In genomic region chr11:59801981-59802638, GRCh38 we compare ENCODE assay signal across 10 cellular contexts. TPM values are rescaled to one million over a fixed set of nuclear protein-coding genes. Genes with fewer than 3 reads are reported as not detected.
DNase-seq lines count a peak whose midpoint lies in the region; ATAC-seq, FAIRE-seq and TF ChIP-seq lines count a peak whose summit lies in the region.
"Had no signal": no experiment of that assay in that cellular context is flagged by ENCODE, and none has a peak within 500 bp of the region (broad histone marks: within the 10 kb centered on the region; RNA-seq: fewer than 3 reads in every experiment).

No MANE protein-coding gene starts in this region.

- no peaks in the 10 kb centered on the region for H4K20me1 ChIP-seq in K562 (replicated peaks; ENCODE audit: control insufficient read depth, insufficient read depth, low read length)

- intact Hi-C loops in K562 (cut with micrococcal nuclease) = loop anchor here (1.0 to 5.0 kb wide), 5 partner anchors 48 to 630 kb away; partner anchors contain the start of genes DTX4 and PATL1
- intact Hi-C loops in lower lobe of right lung (cut with DNase I) = loop anchor here (10.0 kb wide), 1 partner anchor 47 kb away; the partner anchor contains the start of gene STX3
- intact Hi-C loops in testis (cut with DNase I; ENCODE audit: low total_unique reads) = loop anchor here (5.0 kb wide), 1 partner anchor 45 kb away; the partner anchor contains the start of gene STX3

- FAIRE-seq in K562 (lab: Jason Lieb, UNC) = no peak

- H3K4me2 ChIP-seq in K562 (ENCODE audit: insufficient read depth, low read length) = no peak overlapping the region
- H3K4me2 ChIP-seq: smooth muscle cell had no signal

- H3K9me3 ChIP-seq in HEK293 (ENCODE audit: control insufficient read depth, insufficient read depth, low read depth, low read length) (no peaks in the 10 kb centered on the region), K562 (replicated peaks; ENCODE audit: control insufficient read depth, insufficient read depth, low read depth, low read length) (no peaks in the 10 kb centered on the region), lower lobe of right lung (no peaks in the 10 kb centered on the region), testis (no peaks in the 10 kb centered on the region)

- no peak for TF ChIP-seq CTCF in HEK293 (tag by site-specific recombination; IDR thresholded peaks at IDR 0.05)
- no peak for TF ChIP-seq CTCF in K562 (IDR thresholded peaks at IDR 0.05 in 2 of 3, conservative IDR thresholded peaks at IDR 0.05 in 1 of 3; ENCODE audit: insufficient read depth in 2 of 3, low read depth in 1 of 3, low read length in 3 of 3)
- no peak for TF ChIP-seq CTCF in lower lobe of right lung (IDR thresholded peaks at IDR 0.05)
- TF ChIP-seq CTCF in testis (IDR thresholded peaks at IDR 0.05) = no peak

- WGBS in K562 (ENCODE audit: insufficient coverage, low coverage, missing lambda C conversion rate) = 53% methylated on average over 5 of the region's 5 CpGs
- 63% methylated on average over 5 of the region's 5 CpGs for WGBS in testis, 2 donors

- H3K79me2 ChIP-seq in K562 (ENCODE audit: control insufficient read depth, insufficient read depth, low read length) = no peaks in the 10 kb centered on the region

- H3K4me3 ChIP-seq in HEK293 (ENCODE audit: low read depth, low read length) (no peak overlapping the region), K562 (no peak overlapping the region), lower lobe of right lung (no peak overlapping the region), testis (no peak overlapping the region)
- H3K4me3 ChIP-seq: smooth muscle cell had no signal

- H3K9ac ChIP-seq in K562 (ENCODE audit: insufficient read depth in 1 of 2, low read depth in 2 of 2, low read length in 2 of 2) = no peak overlapping the region

- ATAC-seq in K562 (peak; percentile 45), lower lobe of right lung (peak; percentile 34 to 51), GM21360 (IDR thresholded peaks at IDR 0.05; ENCODE audit: unreplicated experiment) (no peak)

- no peak overlapping the region for H3K27ac ChIP-seq in HEK293 (ENCODE audit: extremely low read depth, low read depth, low read length)
- no peak overlapping the region for H3K27ac ChIP-seq in K562 (ENCODE audit: extremely low read depth, low read depth, low read length)
- no peak overlapping the region for H3K27ac ChIP-seq in lower lobe of right lung
- H3K27ac ChIP-seq in testis = no peak overlapping the region

- H3K4me1 ChIP-seq in HEK293 (ENCODE audit: control insufficient read depth, insufficient read depth, low read length) (no peaks in the 10 kb centered on the region), K562 (replicated peaks in 1 of 2; ENCODE audit: control insufficient read depth in 2 of 2, insufficient read depth in 2 of 2, low read length in 2 of 2) (no peaks in the 10 kb centered on the region; a peak in 1 of 5 replicates), lower lobe of right lung (no peaks in the 10 kb centered on the region), testis (no peaks in the 10 kb centered on the region)

- TF ChIP-seq RAD21 in K562 (CRISPR knock-in tag; conservative IDR thresholded peaks at IDR 0.05 in 1 of 2, IDR thresholded peaks at IDR 0.05 in 1 of 2) = no peak

- BruUV-seq in K562 (replicated peaks; lab: Mats Ljungman, UMichigan) = no TSS peak

- H3K36me3 ChIP-seq in HEK293 (ENCODE audit: control insufficient read depth in 2 of 2, insufficient read depth in 1 of 2, low read length in 2 of 2) (peaks cover 0 to 74% of the 10 kb centered on the region in 2 experiments; a peak in 2 of 3 replicates), K562 (ENCODE audit: control insufficient read depth, insufficient read depth, low read length) (peaks cover 82% of the 10 kb centered on the region), lower lobe of right lung (peaks cover 82% of the 10 kb centered on the region), testis (ENCODE audit: low read depth, missing control alignments) (no peaks in the 10 kb centered on the region)

- TF ChIP-seq POLR2A in K562 (conservative IDR thresholded peaks at IDR 0.05) = no peak
- no peak for TF ChIP-seq POLR2A in testis (IDR thresholded peaks at IDR 0.05)

- no peak overlapping the region for H2AFZ ChIP-seq in K562 (ENCODE audit: low read depth, low read length)

- CTCF ChIA-PET in HEK293 (lab: Yijun Ruan, JAX) = interaction anchor here (0.6 to 12.5 kb wide), 19 partner anchors 8 to 1644 kb away, joined by 3 to 110 read pairs (median 5); partner anchors contain the start of genes MRPL16 and STX3
- CTCF ChIA-PET in K562 (lab: Yijun Ruan, JAX; ENCODE audit: low intra/inter-chr PET ratio) = interaction anchor here (0.7 to 3.5 kb wide), 4 partner anchors 48 to 631 kb away, joined by 3 to 28 read pairs (median 10); partner anchors contain the start of genes DTX4 and STX3

- in situ Hi-C loops in ACHN (cut with HindIII; ENCODE audit: low pct_ligation_motif_present, low pct_unique_long_range_greater_than_20kb, low sequenced_read_pairs) (no loop called here), K562 (cut with MboI) (loop anchor here (5.0 kb wide), 1 partner anchor 45 kb away; the partner anchor contains the start of gene STX3)

- H3K9me1 ChIP-seq in K562 (ENCODE audit: control insufficient read depth, insufficient read depth, low read length) = no peaks in the 10 kb centered on the region

- no peak for TF ChIP-seq EP300 in K562 (IDR thresholded peaks at IDR 0.05; ENCODE audit: low read length)

- H3K27me3 ChIP-seq in K562 (ENCODE audit: control insufficient read depth in 2 of 2, insufficient read depth in 2 of 2, low read length in 2 of 2) = no peaks in the 10 kb centered on the region
- H3K27me3 ChIP-seq in lower lobe of right lung (ENCODE audit: low read depth) = no peaks in the 10 kb centered on the region
- H3K27me3 ChIP-seq in testis = no peaks in the 10 kb centered on the region

- DNase-seq in ACHN (peak; percentile 13), K562 (ENCODE audit: extremely low read depth in 1 of 4, low spot score in 3 of 4) (no peak), lower lobe of right lung (no peak), testis (no peak), iPS-NIHi11 (ENCODE audit: low spot score) (no peak), hepatic stellate cell (ENCODE audit: low spot score) (no peak)

- POLR2A ChIA-PET in HEK293 (lab: Yijun Ruan, JAX) = interaction anchor here (0.8 to 3.5 kb wide), 3 partner anchors 8 to 49 kb away, joined by 3 to 28 read pairs (median 3); partner anchors contain the start of genes MRPL16 and STX3
- POLR2A ChIA-PET in K562 (lab: Yijun Ruan, JAX) = interaction anchor here (0.8 to 2.3 kb wide), 5 partner anchors 8 to 186 kb away, joined by 3 to 12 read pairs (median 3); partner anchors contain the start of gene MRPL16

RNA-seq across cellular contexts. Expression of gene MRPL16, which starts 8.5 kb away (rescaled TPM):
- total RNA-seq in K562 (2011; cell fraction: chromatin; rRNA removed; ENCODE audit: low replicate concordance) = 44.3 and 58.4 TPM in 2 replicates
- 43.0 and 45.4 TPM in 2 replicates for total RNA-seq in K562 (2011; cell fraction: nucleolus; rRNA removed)
- 63.6 and 81.8 TPM in 2 replicates for total RNA-seq in K562 (2011; cell fraction: nucleoplasm; rRNA removed)
- total RNA-seq in K562 (2014; rRNA removed) = 166 and 202 TPM in 2 replicates
- total RNA-seq in K562 (2014; rRNA removed; fragmentation: Illumina TruSeq; extraction: Trizol) = 157 and 158 TPM in 2 replicates
- 139 and 146 TPM in 2 replicates for total RNA-seq in K562 (2015; rRNA removed; fragmentation: Illumina TruSeq; extraction: Trizol)
- 157 and 168 TPM in 2 replicates for total RNA-seq in K562 (2021)
- polyA plus RNA-seq in K562 (2011; rRNA removed) = 106 and 172 TPM in 2 replicates
- polyA plus RNA-seq in K562 (2011; cell fraction: cytosol; rRNA removed) = 79.0 and 152 TPM in 2 replicates
- polyA plus RNA-seq in K562 (2011; cell fraction: nucleus; rRNA removed) = 60.6 and 127 TPM in 2 replicates
- polyA plus RNA-seq in K562 (2012) = 108 and 136 TPM in 2 replicates
- polyA plus RNA-seq in K562 (2014; fragmentation: Illumina TruSeq; extraction: Trizol) = 209 and 212 TPM in 2 replicates
- polyA plus RNA-seq in K562 (2014; fragmentation: Nextera tagmentation; extraction: Ambion mirVana) = 10 to 100 TPM; 63.3 to 99.3 TPM
- polyA plus RNA-seq in K562 (2014; rRNA removed) = 191 and 196 TPM in 2 replicates
- 66.3 and 111 TPM in 2 replicates for polyA minus RNA-seq in K562 (2011; rRNA and poly(A)+ RNA removed)
- 36.9 and 52.2 TPM in 2 replicates for polyA minus RNA-seq in K562 (2011; cell fraction: cytosol; rRNA and poly(A)+ RNA removed)
- polyA minus RNA-seq in K562 (2011; cell fraction: nucleus; rRNA and poly(A)+ RNA removed) = 16.4 and 34.3 TPM in 2 replicates
- total RNA-seq in lower lobe of right lung = 29.7 TPM
- 100 to 1,000 TPM in 1 of 2 donors, 10 to 100 TPM in 1; 87.9 to 103 TPM for total RNA-seq in testis
- 65.8 TPM for polyA plus RNA-seq in testis (ENCODE audit: insufficient read depth, low read depth, low replicate concordance)

RNA-seq across cellular contexts. Expression of gene CBLIF, which starts 43.2 kb away (rescaled TPM):
- total RNA-seq in K562 (2011; cell fraction: chromatin; rRNA removed; ENCODE audit: low replicate concordance) = not detected in 2 replicates
- total RNA-seq in K562 (2011; cell fraction: nucleolus; rRNA removed) = 0.33 TPM in 1 of 2 replicates, not detected in the other
- not detected in 2 replicates for total RNA-seq in K562 (2011; cell fraction: nucleoplasm; rRNA removed)
- 0.23 and 0.37 TPM in 2 replicates for total RNA-seq in K562 (2014; rRNA removed)
- total RNA-seq in K562 (2014; rRNA removed; fragmentation: Illumina TruSeq; extraction: Trizol) = 0.45 and 0.58 TPM in 2 replicates
- 0.40 and 0.53 TPM in 2 replicates for total RNA-seq in K562 (2015; rRNA removed; fragmentation: Illumina TruSeq; extraction: Trizol)
- total RNA-seq in K562 (2021) = 0.62 and 0.72 TPM in 2 replicates
- polyA plus RNA-seq in K562 (2011; rRNA removed) = 0.07 and 0.11 TPM in 2 replicates
- 0.24 TPM in 1 of 2 replicates, not detected in the other for polyA plus RNA-seq in K562 (2011; cell fraction: cytosol; rRNA removed)
- polyA plus RNA-seq in K562 (2011; cell fraction: nucleus; rRNA removed) = 0.40 TPM in 1 of 2 replicates, not detected in the other
- polyA plus RNA-seq in K562 (2012) = 0.14 and 0.20 TPM in 2 replicates
- polyA plus RNA-seq in K562 (2014; fragmentation: Illumina TruSeq; extraction: Trizol) = 0.58 and 0.76 TPM in 2 replicates
- under 1 TPM; 0.39 to 0.83 TPM for polyA plus RNA-seq in K562 (2014; fragmentation: Nextera tagmentation; extraction: Ambion mirVana)
- 0.49 and 0.54 TPM in 2 replicates for polyA plus RNA-seq in K562 (2014; rRNA removed)
- 0.35 TPM in 1 of 2 replicates, not detected in the other for polyA minus RNA-seq in K562 (2011; rRNA and poly(A)+ RNA removed)
- polyA minus RNA-seq in K562 (2011; cell fraction: cytosol; rRNA and poly(A)+ RNA removed) = not detected in 2 replicates
- polyA minus RNA-seq in K562 (2011; cell fraction: nucleus; rRNA and poly(A)+ RNA removed) = not detected in 2 replicates
- not detected for total RNA-seq in lower lobe of right lung
- total RNA-seq in testis = under 1 TPM in 1 of 2 donors, not detected in 1; 0.37 TPM
- 0.54 TPM for polyA plus RNA-seq in testis (ENCODE audit: insufficient read depth, low read depth, low replicate concordance)
- total RNA-seq: smooth muscle cell; T-helper 2 cell treated with Interferon-gamma antibody and Interleukin-4, amounts not matched to agents 100 ng/mL and 5 ng/mL, for 36 hours had no signal
- polyA plus RNA-seq: smooth muscle cell had no signal

RNA-seq across cellular contexts. Expression of gene STX3, which starts 46.9 kb away (rescaled TPM):
- 37.7 and 53.0 TPM in 2 replicates for total RNA-seq in K562 (2011; cell fraction: chromatin; rRNA removed; ENCODE audit: low replicate concordance)
- total RNA-seq in K562 (2011; cell fraction: nucleolus; rRNA removed) = 20.0 and 22.1 TPM in 2 replicates
- 33.5 and 50.9 TPM in 2 replicates for total RNA-seq in K562 (2011; cell fraction: nucleoplasm; rRNA removed)
- 46.2 and 48.2 TPM in 2 replicates for total RNA-seq in K562 (2014; rRNA removed)
- 60.5 and 67.7 TPM in 2 replicates for total RNA-seq in K562 (2014; rRNA removed; fragmentation: Illumina TruSeq; extraction: Trizol)
- total RNA-seq in K562 (2015; rRNA removed; fragmentation: Illumina TruSeq; extraction: Trizol) = 91.6 and 94.0 TPM in 2 replicates
- 37.1 and 37.5 TPM in 2 replicates for total RNA-seq in K562 (2021)
- 56.0 and 75.4 TPM in 2 replicates for polyA plus RNA-seq in K562 (2011; rRNA removed)
- 37.5 and 56.2 TPM in 2 replicates for polyA plus RNA-seq in K562 (2011; cell fraction: cytosol; rRNA removed)
- 27.6 and 52.1 TPM in 2 replicates for polyA plus RNA-seq in K562 (2011; cell fraction: nucleus; rRNA removed)
- 50.5 and 70.4 TPM in 2 replicates for polyA plus RNA-seq in K562 (2012)
- 52.1 and 54.2 TPM in 2 replicates for polyA plus RNA-seq in K562 (2014; fragmentation: Illumina TruSeq; extraction: Trizol)
- 10 to 100 TPM; 12.0 to 14.4 TPM for polyA plus RNA-seq in K562 (2014; fragmentation: Nextera tagmentation; extraction: Ambion mirVana)
- 48.7 and 52.2 TPM in 2 replicates for polyA plus RNA-seq in K562 (2014; rRNA removed)
- polyA minus RNA-seq in K562 (2011; rRNA and poly(A)+ RNA removed) = 58.8 and 76.1 TPM in 2 replicates
- polyA minus RNA-seq in K562 (2011; cell fraction: cytosol; rRNA and poly(A)+ RNA removed) = 20.0 and 27.8 TPM in 2 replicates
- 15.6 and 39.2 TPM in 2 replicates for polyA minus RNA-seq in K562 (2011; cell fraction: nucleus; rRNA and poly(A)+ RNA removed)
- total RNA-seq in lower lobe of right lung = 59.4 TPM
- 100 to 1,000 TPM in 1 of 2 donors, 10 to 100 TPM in 1; 94.3 to 103 TPM for total RNA-seq in testis
- 25.3 TPM for polyA plus RNA-seq in testis (ENCODE audit: insufficient read depth, low read depth, low replicate concordance)
